4 cellular contexts compared by ENCODE assay signal in the genomic region with DNA sequence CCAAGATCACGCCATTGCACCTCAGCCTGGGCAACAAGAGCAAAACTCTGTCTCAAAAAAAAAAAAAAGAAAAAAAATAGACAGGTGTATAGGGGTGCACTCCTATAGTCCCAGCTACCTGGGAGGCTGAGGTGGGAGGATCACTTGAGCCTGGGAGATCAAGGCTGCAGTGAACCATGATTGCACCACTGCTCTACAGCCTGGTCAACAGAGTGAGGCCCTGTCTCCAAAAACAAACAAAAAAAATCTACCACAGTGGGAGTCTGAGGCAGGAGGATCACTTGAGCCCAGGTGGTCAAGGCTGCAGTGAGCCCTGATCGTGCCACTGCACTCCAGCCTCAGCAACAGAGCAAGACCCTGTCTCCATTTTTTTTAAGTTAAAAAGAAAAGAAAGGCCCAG. TPM values are rescaled to one million over a fixed set of nuclear protein-coding genes. Genes with fewer than 3 reads are reported as not detected.
"Had no signal": no experiment of that assay in that cellular context is flagged by ENCODE, and none has a peak within 500 bp of the region (broad histone marks: within the 10 kb centered on the region; RNA-seq: fewer than 3 reads in every experiment).

No MANE protein-coding gene starts in this region.

RNA-seq across cellular contexts. Expression of a gene that starts 59.7 kb away (rescaled TPM):
- total RNA-seq: GM23248, H1, H7, H9 had no signal
